Comparison of ENCODE assay signal across 8 cellular contexts in the genomic region with DNA sequence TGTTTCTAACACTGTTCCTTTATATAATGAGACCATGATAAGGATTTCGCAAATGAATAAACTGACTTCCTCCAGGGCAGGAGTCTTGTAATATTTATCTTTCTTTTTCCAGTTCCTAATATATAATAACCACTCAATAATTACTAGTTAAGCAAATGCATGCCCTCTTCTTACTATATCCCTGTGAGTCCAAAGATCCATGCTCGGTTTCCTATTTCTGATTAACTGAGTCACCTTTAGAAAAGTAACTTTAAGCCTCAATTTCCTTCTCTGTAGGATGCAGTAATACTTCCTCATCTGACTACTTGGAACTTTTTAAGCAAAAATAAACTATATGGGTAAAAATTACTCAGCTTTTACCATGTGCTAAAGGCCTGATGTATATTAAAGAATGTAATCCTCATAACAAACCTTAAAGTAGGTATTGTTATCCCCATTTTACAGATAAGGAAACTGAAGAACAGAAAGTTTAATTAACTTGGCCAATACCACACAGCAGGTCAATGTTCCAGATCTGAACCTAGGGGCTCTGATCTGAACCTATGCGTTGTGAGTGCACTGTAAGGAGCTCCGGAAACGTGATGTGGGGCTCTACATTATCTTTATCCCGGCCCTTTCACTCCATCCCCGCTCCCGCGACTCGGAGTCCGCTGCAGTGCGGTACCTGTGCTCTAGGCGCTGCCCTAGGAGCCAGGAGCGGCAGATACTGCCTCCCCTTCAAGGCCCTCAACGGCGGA. TPM values are rescaled to one million over a fixed set of nuclear protein-coding genes. Genes with fewer than 3 reads are reported as not detected.
DNase-seq lines count a peak whose midpoint lies in the region; ATAC-seq and TF ChIP-seq lines count a peak whose summit lies in the region.

No MANE protein-coding gene starts in this region.

- H3K9me3 ChIP-seq in body of pancreas (no peaks in the 10 kb centered on the region), mesodermal cell (ENCODE audit: control insufficient read depth, low read length) (no peaks in the 10 kb centered on the region)

- peak overlapping the region; percentile 65 to 96 (median 94) for H3K27ac ChIP-seq in body of pancreas
- peak overlapping the region; percentile 55 for H3K27ac ChIP-seq in mesodermal cell (ENCODE audit: low read depth, low read length, severe bottlenecking)

- no peaks in the 10 kb centered on the region for H3K27me3 ChIP-seq in body of pancreas

- peak overlapping the region; percentile 60 to 68 for H3K4me3 ChIP-seq in body of pancreas
- peak overlapping the region; percentile 83 for H3K4me3 ChIP-seq in mesodermal cell (ENCODE audit: extremely low read depth, insufficient read depth, low read length, poor library complexity, severe bottlenecking)

- DNase-seq in body of pancreas (no peak), NCI-H526 (lab: John Stamatoyannopoulos, UW) (no peak), medulla oblongata (ENCODE audit: extremely low spot score) (no peak), sciatic nerve (ENCODE audit: low spot score) (no peak)
- DNase-seq in stimulated activated naive CD4-positive, alpha-beta T cell treated with Interleukin-2 at 50 U/mL for 16 hours (lab: John Stamatoyannopoulos, UW): no peak

- intact Hi-C loops in body of pancreas (cut with DNase I): no loop called here
- intact Hi-C loops in sciatic nerve (cut with DNase I): loop anchor here (5.0 kb wide), 1 partner anchor 1539 kb away; no protein-coding TSS in a partner anchor

- TF ChIP-seq POLR2A in body of pancreas (IDR thresholded peaks at IDR 0.05): no peak

- peak in 1 of 7 experiments; percentile 24 for TF ChIP-seq CTCF in body of pancreas (IDR thresholded peaks at IDR 0.05)

- ATAC-seq in GM18868 (IDR thresholded peaks at IDR 0.05; ENCODE audit: unreplicated experiment): peak; percentile 39
- peak; percentile 31 for ATAC-seq in HG03520 (IDR thresholded peaks at IDR 0.05; ENCODE audit: unreplicated experiment)
- ATAC-seq in body of pancreas: peak; percentile 24
- no peak for ATAC-seq in sciatic nerve

- H3K4me1 ChIP-seq in body of pancreas (peaks cover 20% of the 10 kb centered on the region), mesodermal cell (ENCODE audit: control insufficient read depth, insufficient read depth, low read length, poor library complexity, severe bottlenecking) (no peaks in the 10 kb centered on the region)

- WGBS in body of pancreas, 2 donors: 3 to 4% methylated on average over 13 to 16 of the region's 16 CpGs
- WGBS in mesodermal cell (ENCODE audit: insufficient coverage in 2 of 2), 2 experiments: 2 to 4% methylated on average over 14 to 15 of the region's 16 CpGs

- peaks cover 0 to 3% of the 10 kb centered on the region in 2 donors for H3K36me3 ChIP-seq in body of pancreas (replicated peaks in 1 of 2; ENCODE audit: insufficient read depth in 1 of 2, low read depth in 2 of 2)
- H3K36me3 ChIP-seq in mesodermal cell (ENCODE audit: control insufficient read depth, insufficient read depth, low read length): peaks cover 36% of the 10 kb centered on the region

RNA-seq across cellular contexts. Expression of a gene that starts 0.5 kb away (rescaled TPM):
- total RNA-seq in body of pancreas (10 to 100 TPM in 1 of 2 donors, 1 to 10 TPM in 1; 9.6 to 17.9 TPM), sciatic nerve (32.5 TPM)
- polyA plus RNA-seq in mesodermal cell (2013, experiment 1 of 2): 28.8 TPM
- polyA plus RNA-seq in mesodermal cell (2013, experiment 2 of 2): 26.8 TPM

RNA-seq across cellular contexts. Expression of a gene that starts 0.6 kb away (rescaled TPM):
- total RNA-seq in body of pancreas (10 to 100 TPM in 1 of 2 donors, 1 to 10 TPM in 1; 8.6 to 14.8 TPM), sciatic nerve (23.4 TPM)
- 17.0 TPM for polyA plus RNA-seq in mesodermal cell (2013, experiment 1 of 2)
- polyA plus RNA-seq in mesodermal cell (2013, experiment 2 of 2): 20.4 TPM

RNA-seq across cellular contexts. Expression of a gene that starts 51.0 kb away (rescaled TPM):
- 1 to 10 TPM; 1.3 to 4.3 TPM for total RNA-seq in body of pancreas
- polyA plus RNA-seq in mesodermal cell (2013, experiment 1 of 2): 0.66 TPM
- polyA plus RNA-seq in mesodermal cell (2013, experiment 2 of 2): 0.25 TPM
- total RNA-seq in sciatic nerve: 10.4 TPM
